ENCODE assay signal across 1 cellular context in the genomic region with DNA sequence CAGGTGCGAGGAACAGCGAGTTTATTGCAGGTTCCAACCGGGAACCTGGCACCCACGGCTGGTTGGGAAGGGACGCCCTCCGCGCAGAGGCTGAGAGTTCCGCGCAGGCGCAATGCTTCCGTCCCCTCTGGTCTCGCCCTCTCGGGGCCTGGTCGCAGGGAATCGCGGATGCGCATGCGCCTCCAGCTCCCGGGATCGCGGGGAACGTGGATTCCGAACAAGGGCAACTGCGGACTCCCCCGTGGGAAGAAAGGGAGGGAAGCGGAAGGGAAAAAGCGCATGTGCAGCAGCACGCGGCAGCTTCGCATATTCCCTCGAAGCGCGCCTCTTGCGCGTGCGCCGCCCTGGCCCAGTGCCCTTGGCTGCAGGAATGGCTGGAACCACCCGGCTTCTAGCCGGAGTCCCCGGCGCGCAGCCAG.
TF ChIP-seq lines count a peak whose summit lies in the region.

No MANE protein-coding gene starts in this region.

TF ChIP-seq in GM23338, 12 proteins besides CTCF, POLR2A, EP300 and RAD21 (continued from another document):
- TF ChIP-seq, protein P1, sequence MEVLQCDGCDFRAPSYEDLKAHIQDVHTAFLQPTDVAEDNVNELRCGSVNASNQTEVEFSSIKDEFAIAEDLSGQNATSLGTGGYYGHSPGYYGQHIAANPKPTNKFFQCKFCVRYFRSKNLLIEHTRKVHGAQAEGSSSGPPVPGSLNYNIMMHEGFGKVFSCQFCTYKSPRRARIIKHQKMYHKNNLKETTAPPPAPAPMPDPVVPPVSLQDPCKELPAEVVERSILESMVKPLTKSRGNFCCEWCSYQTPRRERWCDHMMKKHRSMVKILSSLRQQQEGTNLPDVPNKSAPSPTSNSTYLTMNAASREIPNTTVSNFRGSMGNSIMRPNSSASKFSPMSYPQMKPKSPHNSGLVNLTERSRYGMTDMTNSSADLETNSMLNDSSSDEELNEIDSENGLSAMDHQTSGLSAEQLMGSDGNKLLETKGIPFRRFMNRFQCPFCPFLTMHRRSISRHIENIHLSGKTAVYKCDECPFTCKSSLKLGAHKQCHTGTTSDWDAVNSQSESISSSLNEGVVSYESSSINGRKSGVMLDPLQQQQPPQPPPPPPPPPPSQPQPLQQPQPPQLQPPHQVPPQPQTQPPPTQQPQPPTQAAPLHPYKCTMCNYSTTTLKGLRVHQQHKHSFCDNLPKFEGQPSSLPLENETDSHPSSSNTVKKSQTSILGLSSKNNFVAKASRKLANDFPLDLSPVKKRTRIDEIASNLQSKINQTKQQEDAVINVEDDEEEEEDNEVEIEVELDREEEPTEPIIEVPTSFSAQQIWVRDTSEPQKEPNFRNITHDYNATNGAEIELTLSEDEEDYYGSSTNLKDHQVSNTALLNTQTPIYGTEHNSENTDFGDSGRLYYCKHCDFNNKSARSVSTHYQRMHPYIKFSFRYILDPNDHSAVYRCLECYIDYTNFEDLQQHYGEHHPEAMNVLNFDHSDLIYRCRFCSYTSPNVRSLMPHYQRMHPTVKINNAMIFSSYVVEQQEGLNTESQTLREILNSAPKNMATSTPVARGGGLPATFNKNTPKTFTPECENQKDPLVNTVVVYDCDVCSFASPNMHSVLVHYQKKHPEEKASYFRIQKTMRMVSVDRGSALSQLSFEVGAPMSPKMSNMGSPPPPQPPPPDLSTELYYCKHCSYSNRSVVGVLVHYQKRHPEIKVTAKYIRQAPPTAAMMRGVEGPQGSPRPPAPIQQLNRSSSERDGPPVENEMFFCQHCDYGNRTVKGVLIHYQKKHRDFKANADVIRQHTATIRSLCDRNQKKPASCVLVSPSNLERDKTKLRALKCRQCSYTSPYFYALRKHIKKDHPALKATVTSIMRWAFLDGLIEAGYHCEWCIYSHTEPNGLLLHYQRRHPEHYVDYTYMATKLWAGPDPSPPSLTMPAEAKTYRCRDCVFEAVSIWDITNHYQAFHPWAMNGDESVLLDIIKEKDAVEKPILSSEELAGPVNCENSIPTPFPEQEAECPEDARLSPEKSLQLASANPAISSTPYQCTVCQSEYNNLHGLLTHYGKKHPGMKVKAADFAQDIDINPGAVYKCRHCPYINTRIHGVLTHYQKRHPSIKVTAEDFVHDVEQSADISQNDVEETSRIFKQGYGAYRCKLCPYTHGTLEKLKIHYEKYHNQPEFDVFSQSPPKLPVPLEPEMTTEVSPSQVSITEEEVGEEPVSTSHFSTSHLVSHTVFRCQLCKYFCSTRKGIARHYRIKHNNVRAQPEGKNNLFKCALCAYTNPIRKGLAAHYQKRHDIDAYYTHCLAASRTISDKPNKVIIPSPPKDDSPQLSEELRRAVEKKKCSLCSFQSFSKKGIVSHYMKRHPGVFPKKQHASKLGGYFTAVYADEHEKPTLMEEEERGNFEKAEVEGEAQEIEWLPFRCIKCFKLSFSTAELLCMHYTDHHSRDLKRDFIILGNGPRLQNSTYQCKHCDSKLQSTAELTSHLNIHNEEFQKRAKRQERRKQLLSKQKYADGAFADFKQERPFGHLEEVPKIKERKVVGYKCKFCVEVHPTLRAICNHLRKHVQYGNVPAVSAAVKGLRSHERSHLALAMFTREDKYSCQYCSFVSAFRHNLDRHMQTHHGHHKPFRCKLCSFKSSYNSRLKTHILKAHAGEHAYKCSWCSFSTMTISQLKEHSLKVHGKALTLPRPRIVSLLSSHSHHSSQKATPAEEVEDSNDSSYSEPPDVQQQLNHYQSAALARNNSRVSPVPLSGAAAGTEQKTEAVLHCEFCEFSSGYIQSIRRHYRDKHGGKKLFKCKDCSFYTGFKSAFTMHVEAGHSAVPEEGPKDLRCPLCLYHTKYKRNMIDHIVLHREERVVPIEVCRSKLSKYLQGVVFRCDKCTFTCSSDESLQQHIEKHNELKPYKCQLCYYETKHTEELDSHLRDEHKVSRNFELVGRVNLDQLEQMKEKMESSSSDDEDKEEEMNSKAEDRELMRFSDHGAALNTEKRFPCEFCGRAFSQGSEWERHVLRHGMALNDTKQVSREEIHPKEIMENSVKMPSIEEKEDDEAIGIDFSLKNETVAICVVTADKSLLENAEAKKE (CRISPR knock-in tag; IDR thresholded peaks at IDR 0.05): no peak
